ENCODE assay signal across 20 cellular contexts in genomic region chr16:79648846-79649245, GRCh38.
"Had no signal": no experiment of that assay in that cellular context is flagged by ENCODE, and none has a peak within 500 bp of the region (broad histone marks: within the 10 kb centered on the region; RNA-seq: fewer than 3 reads in every experiment).

No MANE protein-coding gene starts in this region.

- H3K9me3 ChIP-seq: esophagus squamous epithelium, heart right ventricle, mucosa of descending colon, right atrium auricular region, testis, tibial artery had no signal

- H3K4me1 ChIP-seq: right atrium auricular region, testis had no signal

- H3K27ac ChIP-seq: esophagus squamous epithelium, heart right ventricle, neural progenitor cell, parathyroid adenoma, right atrium auricular region, testis, tibial artery had no signal

- H3K27me3 ChIP-seq: esophagus squamous epithelium, neural progenitor cell, right atrium auricular region, testis, tibial artery had no signal

- H3K4me3 ChIP-seq: esophagus squamous epithelium, heart right ventricle, mucosa of descending colon, neural progenitor cell, right atrium auricular region, testis, tibial artery had no signal

- H3K36me3 ChIP-seq: esophagus squamous epithelium, heart right ventricle, neural progenitor cell, right atrium auricular region, tibial artery had no signal

- DNase-seq: cortex of kidney; effector memory CD8-positive, alpha-beta T cell; erythroblast; esophagus squamous epithelium; foreskin melanocyte; heart right ventricle; hypothalamus; immature natural killer cell; mesenchymal stem cell; mucosa of descending colon; naive thymus-derived CD4-positive, alpha-beta T cell; stimulated activated CD4-positive, alpha-beta T cell treated with anti-CD3 and anti-CD28 coated beads, Interleukin-2, amount 100 ng/mL, for 24 hours; stimulated activated CD4-positive, alpha-beta T cell treated with anti-CD3 and anti-CD28 coated beads, Interleukin-4, amount 100 ng/mL, for 4 hours; stimulated activated naive CD8-positive, alpha-beta T cell treated with anti-CD3 and anti-CD28 coated beads, Interleukin-15, Interleukin-2, amounts not matched to agents 100 U/mL and 50 U/mL, for 24 hours; substantia nigra; testis; tibial artery had no signal
